ENCODE assay signal across 8 cellular contexts in genomic region chr6:153231048-153231635, GRCh38.
DNase-seq lines count a peak whose midpoint lies in the region; ATAC-seq and TF ChIP-seq lines count a peak whose summit lies in the region.

No MANE protein-coding gene starts in this region.

- H3K36me3 ChIP-seq in lower lobe of right lung = no peaks in the 10 kb centered on the region
- no peaks in the 10 kb centered on the region for H3K36me3 ChIP-seq in upper lobe of left lung

- intact Hi-C loops in lower lobe of right lung (cut with DNase I) = no loop called here

- H3K27ac ChIP-seq in lower lobe of right lung = no peak overlapping the region
- no peak overlapping the region for H3K27ac ChIP-seq in upper lobe of left lung

- WGBS in upper lobe of left lung, 2 donors = 9 to 12% methylated on average over 12 of the region's 12 CpGs

- no peak for TF ChIP-seq POLR2A in upper lobe of left lung (IDR thresholded peaks at IDR 0.05)

- ATAC-seq in HG03103 (IDR thresholded peaks at IDR 0.05; ENCODE audit: low read depth, unreplicated experiment) (peak; percentile 59), lower lobe of right lung (peak; percentile 64 to 68), upper lobe of left lung (ENCODE audit: low FRiP score in 2 of 2) (no peak)

- H3K4me1 ChIP-seq in lower lobe of right lung = no peaks in the 10 kb centered on the region
- H3K4me1 ChIP-seq in upper lobe of left lung = no peaks in the 10 kb centered on the region

- H3K4me3 ChIP-seq in lower lobe of right lung (no peak overlapping the region), upper lobe of left lung (no peak overlapping the region)

- TF ChIP-seq EP300 in upper lobe of left lung (IDR thresholded peaks at IDR 0.05) = no peak

- H3K27me3 ChIP-seq in lower lobe of right lung (ENCODE audit: low read depth) (no peaks in the 10 kb centered on the region), upper lobe of left lung (no peaks in the 10 kb centered on the region)

- peak; percentile 37 for DNase-seq in activated CD4-positive, CD25-positive, alpha-beta regulatory T cell treated with anti-CD3 and anti-CD28 coated beads, Interleukin-2, amount 50 U/mL, for 72 hours
- DNase-seq in activated CD4-positive, CD25-positive, alpha-beta regulatory T cell (lab: John Stamatoyannopoulos, UW) = no peak
- peak; percentile 27 to 58 for DNase-seq in dermis microvascular lymphatic vessel endothelial cell (ENCODE audit: low read depth in 2 of 2)
- DNase-seq in lower lobe of right lung = peak; percentile 54
- peak in 1 of 2 donors; percentile 55 for DNase-seq in upper lobe of left lung
- no peak for DNase-seq in effector CD8-positive, alpha-beta T cell (lab: John Stamatoyannopoulos, UW)

- H3K9me3 ChIP-seq in lower lobe of right lung (no peaks in the 10 kb centered on the region), upper lobe of left lung (no peaks in the 10 kb centered on the region)

- TF ChIP-seq CTCF in lower lobe of right lung (IDR thresholded peaks at IDR 0.05) = peak; percentile 69
- TF ChIP-seq CTCF in upper lobe of left lung (IDR thresholded peaks at IDR 0.05) = peak in 5 of 6 experiments; percentile 48 to 77 (median 73)

TF ChIP-seq in PFSK-1, 5 proteins besides CTCF, POLR2A, EP300 and RAD21:
- TF ChIP-seq SIN3A (IDR thresholded peaks at IDR 0.05; ENCODE audit: borderline replicate concordance, insufficient read depth, low read length) (no peak), FOXP2 (optimal IDR thresholded peaks at IDR 0.05; ENCODE audit: borderline replicate concordance, extremely low read depth, extremely low read length, insufficient read depth) (peak; percentile 14), TAF1 (IDR thresholded peaks at IDR 0.05; ENCODE audit: borderline replicate concordance, insufficient read depth, low read length) (no peak)

Comparison
In these comparisons a context has a peak if more than half of its experiments do, and no peak if none do; other contexts are left out.
1. DNase-seq: peak in activated CD4-positive, CD25-positive, alpha-beta regulatory T cell treated with anti-CD3 and anti-CD28 coated beads, Interleukin-2, amount 50 U/mL, for 72 hours (single experiment), dermis microvascular lymphatic vessel endothelial cell (2 of 2) and lower lobe of right lung (single experiment); none in activated CD4-positive, CD25-positive, alpha-beta regulatory T cell (0 of 4) and effector CD8-positive, alpha-beta T cell (single experiment).
2. ATAC-seq: peak in HG03103 (single experiment) and lower lobe of right lung (2 of 2); none in upper lobe of left lung (0 of 2).